In genomic region chr7:13920053-13920697, GRCh38 we compare ENCODE assay signal across 1 cellular context.
TF ChIP-seq lines count a peak whose summit lies in the region.

No MANE protein-coding gene starts in this region.

TF ChIP-seq in WTC11, 78 proteins besides CTCF, POLR2A, EP300 and RAD21 (continued from another document):
- TF ChIP-seq STAT6 (CRISPR knock-in tag; conservative IDR thresholded peaks at IDR 0.05; ENCODE audit: low read depth) (no peak), ZNF416 (CRISPR knock-in tag; IDR thresholded peaks at IDR 0.05) (no peak), ZNF532 (CRISPR knock-in tag; IDR thresholded peaks at IDR 0.05; ENCODE audit: borderline replicate concordance) (no peak), NFYB (CRISPR knock-in tag; conservative IDR thresholded peaks at IDR 0.05; ENCODE audit: low read depth) (no peak), CREM (CRISPR knock-in tag; IDR thresholded peaks at IDR 0.05) (no peak), JUN (CRISPR knock-in tag; IDR thresholded peaks at IDR 0.05) (no peak)
